ENCODE assay signal across 9 cellular contexts in genomic region chr1:90721210-90722194, GRCh38. TPM values are rescaled to one million over a fixed set of nuclear protein-coding genes. Genes with fewer than 3 reads are reported as not detected.
DNase-seq lines count a peak whose midpoint lies in the region; ATAC-seq and TF ChIP-seq lines count a peak whose summit lies in the region.
"Had no signal": no experiment of that assay in that cellular context is flagged by ENCODE, and none has a peak within 500 bp of the region (broad histone marks: within the 10 kb centered on the region; RNA-seq: fewer than 3 reads in every experiment).

No MANE protein-coding gene starts in this region.

- H3K4me1 Mint-ChIP-seq in activated T-cell treated with anti-CD3 and anti-CD28 coated beads, Interleukin-2, amount 50 U/mL, for 4 hours (ENCODE audit: low read depth): peaks cover 47% of the 10 kb centered on the region
- peaks cover 38% of the 10 kb centered on the region for H3K4me1 Mint-ChIP-seq in T-helper 1 cell treated with Interleukin-12 subunit alpha and Interleukin-12 subunit beta and Interleukin-4 antibody, amounts not matched to agents 30 μg/mL and 1 μg/mL, for 36 hours (ENCODE audit: low read depth)
- H3K4me1 Mint-ChIP-seq in naive thymus-derived CD4-positive, alpha-beta T cell: peaks cover 23 to 76% (median 61%) of the 10 kb centered on the region in 7 donors

- H3K4me3 ChIP-seq in dorsolateral prefrontal cortex: no peak overlapping the region
- H3K4me3 ChIP-seq in naive thymus-derived CD4-positive, alpha-beta T cell (ENCODE audit: low read length): no peak overlapping the region

- DNase-seq in activated T-cell treated with anti-CD3 and anti-CD28 coated beads, Interleukin-2, amount 50 U/mL, for 1 hour: peak; percentile 49
- DNase-seq in activated T-cell treated with anti-CD3 and anti-CD28 coated beads, Interleukin-2, amount 50 U/mL, for 4 hours: no peak
- DNase-seq in NCI-H1694 treated with DMSO at 0.1 percent for 48 hours (lab: John Stamatoyannopoulos, UW): peak; percentile 84
- peak in 1 of 10 donors; percentile 79 for DNase-seq in dorsolateral prefrontal cortex
- DNase-seq in naive thymus-derived CD4-positive, alpha-beta T cell: peak in 1 of 9 donors; percentile 54
- no peak for DNase-seq in effector CD8-positive, alpha-beta T cell (lab: John Stamatoyannopoulos, UW)

- H3K27me3 ChIP-seq in dorsolateral prefrontal cortex: peaks cover 56 to 100% (median 96%) of the 10 kb centered on the region in 45 donors
- H3K27me3 ChIP-seq in naive thymus-derived CD4-positive, alpha-beta T cell (ENCODE audit: control insufficient read depth in 2 of 2, insufficient read depth in 2 of 2, low read length in 2 of 2): peaks cover 31 to 85% of the 10 kb centered on the region in 2 donors

- POLR2A ChIA-PET in naive thymus-derived CD4-positive, alpha-beta T cell (lab: Charles Lee): no interaction called here

- TF ChIP-seq CTCF in dorsolateral prefrontal cortex (IDR thresholded peaks at IDR 0.05 in 54 of 56, conservative IDR thresholded peaks at IDR 0.05 in 2 of 56; ENCODE audit: low read depth in 1 of 56, partially characterized antibody in 56 of 56): peak; percentile 45 to 79 (median 68)

- H3K27me3 Mint-ChIP-seq in activated T-cell treated with anti-CD3 and anti-CD28 coated beads, Interleukin-2, amount 50 U/mL, for 4 hours (ENCODE audit: low read depth): peaks cover 88% of the 10 kb centered on the region
- H3K27me3 Mint-ChIP-seq in T-helper 1 cell treated with Interleukin-12 subunit alpha and Interleukin-12 subunit beta and Interleukin-4 antibody, amounts not matched to agents 30 μg/mL and 1 μg/mL, for 36 hours (ENCODE audit: low read depth): peaks cover 91% of the 10 kb centered on the region
- H3K27me3 Mint-ChIP-seq in naive thymus-derived CD4-positive, alpha-beta T cell: peaks cover 84 to 91% (median 85%) of the 10 kb centered on the region in 5 donors

- no peak overlapping the region for H3K4me3 Mint-ChIP-seq in activated T-cell treated with anti-CD3 and anti-CD28 coated beads, Interleukin-2, amount 50 U/mL, for 4 hours
- no peak overlapping the region for H3K4me3 Mint-ChIP-seq in T-helper 1 cell treated with Interleukin-12 subunit alpha and Interleukin-12 subunit beta and Interleukin-4 antibody, amounts not matched to agents 30 μg/mL and 1 μg/mL, for 36 hours
- H3K4me3 Mint-ChIP-seq in naive thymus-derived CD4-positive, alpha-beta T cell: peak overlapping the region in 8 of 10 donors; percentile 1 to 53 (median 28)

- H3K36me3 ChIP-seq in naive thymus-derived CD4-positive, alpha-beta T cell (ENCODE audit: control insufficient read depth in 2 of 3, insufficient read depth in 3 of 3, low read length in 3 of 3): no peaks in the 10 kb centered on the region

- H3K9me3 Mint-ChIP-seq in activated T-cell treated with anti-CD3 and anti-CD28 coated beads, Interleukin-2, amount 50 U/mL, for 4 hours: peaks cover 30% of the 10 kb centered on the region
- H3K9me3 Mint-ChIP-seq in T-helper 1 cell treated with Interleukin-12 subunit alpha and Interleukin-12 subunit beta and Interleukin-4 antibody, amounts not matched to agents 30 μg/mL and 1 μg/mL, for 36 hours: peaks cover 16% of the 10 kb centered on the region
- peaks cover 3 to 84% (median 42%) of the 10 kb centered on the region in 11 donors for H3K9me3 Mint-ChIP-seq in naive thymus-derived CD4-positive, alpha-beta T cell

- H3K9me3 ChIP-seq in naive thymus-derived CD4-positive, alpha-beta T cell (ENCODE audit: control insufficient read depth in 2 of 3, low read length in 3 of 3): peaks cover 0 to 29% (median 0%) of the 10 kb centered on the region in 3 experiments

- ATAC-seq in activated T-cell treated with anti-CD3 and anti-CD28 coated beads, Interleukin-2, amount 50 U/mL, for 4 hours: no peak
- peak; percentile 63 for ATAC-seq in HG02623 (IDR thresholded peaks at IDR 0.05; ENCODE audit: unreplicated experiment)
- peak; percentile 58 for ATAC-seq in naive thymus-derived CD4-positive, alpha-beta T cell

- peak overlapping the region in 1 of 59 donors; percentile 51 for H3K27ac ChIP-seq in dorsolateral prefrontal cortex
- no peak overlapping the region for H3K27ac ChIP-seq in naive thymus-derived CD4-positive, alpha-beta T cell (ENCODE audit: low read depth, low read length)

- intact Hi-C loops in dorsolateral prefrontal cortex (cut with DNase I): loop anchor here (5.0 to 10.0 kb wide), 7 partner anchors 113 to 446 kb away; partner anchors contain the start of gene ZNF644 (in 1 of the 2)
- intact Hi-C loops in naive thymus-derived CD4-positive, alpha-beta T cell (cut with micrococcal nuclease): loop anchor here (1.0 to 5.0 kb wide), 6 partner anchors 111 to 444 kb away; partner anchors contain the start of gene ZNF644 (in 1 of the 2)

- H3K27ac Mint-ChIP-seq in T-helper 1 cell treated with Interleukin-12 subunit alpha and Interleukin-12 subunit beta and Interleukin-4 antibody, amounts not matched to agents 30 μg/mL and 1 μg/mL, for 36 hours: peak overlapping the region; percentile 18
- peak overlapping the region in 4 of 9 donors; percentile 13 to 65 (median 40) for H3K27ac Mint-ChIP-seq in naive thymus-derived CD4-positive, alpha-beta T cell

- CTCF ChIA-PET in naive thymus-derived CD4-positive, alpha-beta T cell (lab: Charles Lee): no interaction called here

- peaks cover 2% of the 10 kb centered on the region for H3K36me3 Mint-ChIP-seq in activated T-cell treated with anti-CD3 and anti-CD28 coated beads, Interleukin-2, amount 50 U/mL, for 4 hours (ENCODE audit: insufficient read depth)
- H3K36me3 Mint-ChIP-seq in T-helper 1 cell treated with Interleukin-12 subunit alpha and Interleukin-12 subunit beta and Interleukin-4 antibody, amounts not matched to agents 30 μg/mL and 1 μg/mL, for 36 hours (ENCODE audit: low read depth): peaks cover 27% of the 10 kb centered on the region
- peaks cover 0 to 35% (median 11%) of the 10 kb centered on the region in 5 donors for H3K36me3 Mint-ChIP-seq in naive thymus-derived CD4-positive, alpha-beta T cell

- H3K4me1 ChIP-seq in naive thymus-derived CD4-positive, alpha-beta T cell (ENCODE audit: control insufficient read depth in 2 of 2, insufficient read depth in 2 of 2, low read length in 2 of 2): peaks cover 5 to 30% of the 10 kb centered on the region in 2 donors

RNA-seq across cellular contexts. Expression of gene BARHL2, which starts 4.4 kb away (rescaled TPM):
- total RNA-seq in activated T-cell treated with anti-CD3 and anti-CD28 coated beads, Interleukin-2, amount 50 U/mL, for 4 hours: not detected
- under 1 TPM in 5 of 120 experiments, not detected in 115; 0.24 to 0.32 (median 0.28) TPM for total RNA-seq in dorsolateral prefrontal cortex
- not detected for total RNA-seq in naive thymus-derived CD4-positive, alpha-beta T cell
- polyA plus RNA-seq in naive thymus-derived CD4-positive, alpha-beta T cell: not detected
- polyA plus RNA-seq: esophagus had no signal

Comparison
In these comparisons a context has a peak if more than half of its experiments do, and no peak if none do; other contexts are left out.
1. DNase-seq: peak in activated T-cell treated with anti-CD3 and anti-CD28 coated beads, Interleukin-2, amount 50 U/mL, for 1 hour (single experiment) and NCI-H1694 treated with DMSO at 0.1 percent for 48 hours (single experiment); none in activated T-cell treated with anti-CD3 and anti-CD28 coated beads, Interleukin-2, amount 50 U/mL, for 4 hours (single experiment) and effector CD8-positive, alpha-beta T cell (single experiment).
2. ATAC-seq: peak in HG02623 (single experiment) and naive thymus-derived CD4-positive, alpha-beta T cell (single experiment); none in activated T-cell treated with anti-CD3 and anti-CD28 coated beads, Interleukin-2, amount 50 U/mL, for 4 hours (0 of 2).
3. H3K4me3 Mint-ChIP-seq: peak in naive thymus-derived CD4-positive, alpha-beta T cell (8 of 10); none in activated T-cell treated with anti-CD3 and anti-CD28 coated beads, Interleukin-2, amount 50 U/mL, for 4 hours (single experiment) and T-helper 1 cell treated with Interleukin-12 subunit alpha and Interleukin-12 subunit beta and Interleukin-4 antibody, amounts not matched to agents 30 μg/mL and 1 μg/mL, for 36 hours (single experiment).